8 cellular contexts compared by ENCODE assay signal in genomic region chr14:90409209-90409730, GRCh38. TPM values are rescaled to one million over a fixed set of nuclear protein-coding genes. Genes with fewer than 3 reads are reported as not detected.
DNase-seq lines count a peak whose midpoint lies in the region; ATAC-seq and TF ChIP-seq lines count a peak whose summit lies in the region.

No MANE protein-coding gene starts in this region.

- intact Hi-C loops in activated CD4-positive, alpha-beta memory T cell treated with anti-CD3 and anti-CD28 coated beads for 36 hours (cut with micrococcal nuclease) = no loop called here

- H3K4me3 ChIP-seq in cardiac fibroblast (replicated peaks in 1 of 2; ENCODE audit: low read depth in 2 of 2, low read length in 2 of 2) = no peak overlapping the region
- no peak overlapping the region for H3K4me3 ChIP-seq in liver (ENCODE audit: low read depth in 1 of 3, low read length in 3 of 3)

- H3K36me3 ChIP-seq in liver (ENCODE audit: control insufficient read depth in 4 of 4, insufficient read depth in 3 of 4, low read depth in 1 of 4, low read length in 3 of 4) = peaks cover 7 to 26% (median 19%) of the 10 kb centered on the region in 4 donors

- peaks cover 29% of the 10 kb centered on the region for H3K4me1 Mint-ChIP-seq in activated CD4-positive, alpha-beta memory T cell treated with anti-CD3 and anti-CD28 coated beads for 36 hours (ENCODE audit: low read depth)
- peaks cover 13% of the 10 kb centered on the region for H3K4me1 Mint-ChIP-seq in activated CD4-positive, alpha-beta memory T cell treated with anti-CD3 and anti-CD28 coated beads, Interleukin-2, amount 10 ng/mL, durations not matched to agents 7 days and 5 days
- peaks cover 10% of the 10 kb centered on the region for H3K4me1 Mint-ChIP-seq in type B pancreatic cell (ENCODE audit: unreplicated experiment)

- no peak for DNase-seq in activated CD4-positive, alpha-beta memory T cell treated with anti-CD3 and anti-CD28 coated beads for 36 hours
- DNase-seq in activated CD4-positive, alpha-beta memory T cell treated with anti-CD3 and anti-CD28 coated beads, Interleukin-2, amount 10 ng/mL, durations not matched to agents 7 days and 5 days = no peak
- peak; percentile 94 to 98 for DNase-seq in cardiac fibroblast (ENCODE audit: low read depth in 2 of 2)
- DNase-seq in type B pancreatic cell (ENCODE audit: extremely low spot score, unreplicated experiment) = no peak
- DNase-seq in COR-L47 (lab: John Stamatoyannopoulos, UW) = no peak

- no peak for TF ChIP-seq CTCF in cardiac fibroblast (IDR thresholded peaks at IDR 0.05; ENCODE audit: low read depth, low read length)
- TF ChIP-seq CTCF in liver (IDR thresholded peaks at IDR 0.05; ENCODE audit: low read depth, low read length, missing input control) = no peak
- no peak for TF ChIP-seq CTCF in type B pancreatic cell (conservative IDR thresholded peaks at IDR 0.05)

- POLR2A ChIA-PET in activated CD4-positive, alpha-beta memory T cell treated with anti-CD3 and anti-CD28 coated beads for 36 hours (lab: Charles Lee) = interaction anchor here (1.2 to 1.5 kb wide), 3 partner anchors 10 to 27 kb away, joined by 3 to 7 read pairs (median 4); partner anchors contain the start of gene CALM1
- POLR2A ChIA-PET in activated CD4-positive, alpha-beta memory T cell treated with anti-CD3 and anti-CD28 coated beads, Interleukin-2, amount 10 ng/mL, durations not matched to agents 7 days and 5 days (lab: Charles Lee) = interaction anchor here (0.6 to 18.9 kb wide), 5 partner anchors 10 to 47 kb away, joined by 3 to 733 read pairs (median 6); no protein-coding TSS in a partner anchor

- TF ChIP-seq RAD21 in liver (IDR thresholded peaks at IDR 0.05) = peak in 1 of 2 donors; percentile 11

- no peaks in the 10 kb centered on the region for H3K27me3 ChIP-seq in liver (ENCODE audit: control insufficient read depth in 4 of 4, insufficient read depth in 4 of 4, low read length in 3 of 4)

- no peaks in the 10 kb centered on the region for H3K9me3 ChIP-seq in liver (ENCODE audit: control insufficient read depth in 4 of 4, low read length in 3 of 4)

- H3K4me3 Mint-ChIP-seq in activated CD4-positive, alpha-beta memory T cell treated with anti-CD3 and anti-CD28 coated beads for 36 hours = no peak overlapping the region
- H3K4me3 Mint-ChIP-seq in activated CD4-positive, alpha-beta memory T cell treated with anti-CD3 and anti-CD28 coated beads, Interleukin-2, amount 10 ng/mL, durations not matched to agents 7 days and 5 days = no peak overlapping the region
- H3K4me3 Mint-ChIP-seq in type B pancreatic cell = no peak overlapping the region

- H3K27me3 Mint-ChIP-seq in activated CD4-positive, alpha-beta memory T cell treated with anti-CD3 and anti-CD28 coated beads for 36 hours = no peaks in the 10 kb centered on the region
- H3K27me3 Mint-ChIP-seq in activated CD4-positive, alpha-beta memory T cell treated with anti-CD3 and anti-CD28 coated beads, Interleukin-2, amount 10 ng/mL, durations not matched to agents 7 days and 5 days = peaks cover 2% of the 10 kb centered on the region
- H3K27me3 Mint-ChIP-seq in type B pancreatic cell = no peaks in the 10 kb centered on the region

- peak overlapping the region; percentile 66 to 69 for H3K27ac ChIP-seq in liver (ENCODE audit: low read depth in 1 of 2, low read length in 2 of 2)

- H3K9ac ChIP-seq in liver (ENCODE audit: low read depth in 1 of 2, low read length in 2 of 2) = no peak overlapping the region

- peaks cover 14% of the 10 kb centered on the region for H3K36me3 Mint-ChIP-seq in activated CD4-positive, alpha-beta memory T cell treated with anti-CD3 and anti-CD28 coated beads for 36 hours
- peaks cover 45% of the 10 kb centered on the region for H3K36me3 Mint-ChIP-seq in activated CD4-positive, alpha-beta memory T cell treated with anti-CD3 and anti-CD28 coated beads, Interleukin-2, amount 10 ng/mL, durations not matched to agents 7 days and 5 days (ENCODE audit: low read depth)
- peaks cover 21% of the 10 kb centered on the region for H3K36me3 Mint-ChIP-seq in type B pancreatic cell

- H3K9me3 Mint-ChIP-seq in activated CD4-positive, alpha-beta memory T cell treated with anti-CD3 and anti-CD28 coated beads for 36 hours = no peaks in the 10 kb centered on the region
- H3K9me3 Mint-ChIP-seq in activated CD4-positive, alpha-beta memory T cell treated with anti-CD3 and anti-CD28 coated beads, Interleukin-2, amount 10 ng/mL, durations not matched to agents 7 days and 5 days = no peaks in the 10 kb centered on the region
- no peaks in the 10 kb centered on the region for H3K9me3 Mint-ChIP-seq in type B pancreatic cell

- CTCF ChIA-PET in activated CD4-positive, alpha-beta memory T cell treated with anti-CD3 and anti-CD28 coated beads for 36 hours (lab: Charles Lee) = interaction anchor here (0.8 to 1.9 kb wide), 3 partner anchors 10 to 289 kb away, joined by 3 to 11 read pairs (median 3); no protein-coding TSS in a partner anchor
- CTCF ChIA-PET in activated CD4-positive, alpha-beta memory T cell treated with anti-CD3 and anti-CD28 coated beads, Interleukin-2, amount 10 ng/mL, durations not matched to agents 7 days and 5 days (lab: Charles Lee) = interaction anchor here (1.0 to 3.0 kb wide), 3 partner anchors 9 to 350 kb away, joined by 3 to 20 read pairs (median 3); no protein-coding TSS in a partner anchor

- no peaks in the 10 kb centered on the region for H3K4me1 ChIP-seq in liver (ENCODE audit: control insufficient read depth in 4 of 4, insufficient read depth in 4 of 4, low read length in 3 of 4)

- WGBS in liver = 41% methylated on average over 5 of the region's 5 CpGs

- H3K27ac Mint-ChIP-seq in activated CD4-positive, alpha-beta memory T cell treated with anti-CD3 and anti-CD28 coated beads for 36 hours = peak overlapping the region; percentile 15
- H3K27ac Mint-ChIP-seq in activated CD4-positive, alpha-beta memory T cell treated with anti-CD3 and anti-CD28 coated beads, Interleukin-2, amount 10 ng/mL, durations not matched to agents 7 days and 5 days = no peak overlapping the region
- peak overlapping the region; percentile 17 for H3K27ac Mint-ChIP-seq in type B pancreatic cell

- ATAC-seq in GM18873 (IDR thresholded peaks at IDR 0.05; ENCODE audit: low FRiP score, unreplicated experiment) (no peak), GM18520 (IDR thresholded peaks at IDR 0.05; ENCODE audit: unreplicated experiment) (no peak)

TF ChIP-seq in liver, 16 proteins besides CTCF, POLR2A, EP300 and RAD21:
- no peak for TF ChIP-seq HNF4G (IDR thresholded peaks at IDR 0.05)
- TF ChIP-seq JUND (IDR thresholded peaks at IDR 0.05) = peak; percentile 35 to 56
- peak; percentile 82 for TF ChIP-seq NR2F2 (IDR thresholded peaks at IDR 0.05)
- TF ChIP-seq SP1 (IDR thresholded peaks at IDR 0.05) = peak; percentile 29

RNA-seq across cellular contexts. Expression of gene CALM1, which starts 12.4 kb away (rescaled TPM):
- total RNA-seq in activated CD4-positive, alpha-beta memory T cell treated with anti-CD3 and anti-CD28 coated beads for 36 hours = 100 to 1,000 TPM; 725 to 733 TPM
- 100 to 1,000 TPM; 901 TPM for total RNA-seq in activated CD4-positive, alpha-beta memory T cell treated with anti-CD3 and anti-CD28 coated beads, Interleukin-2, amount 10 ng/mL, durations not matched to agents 7 days and 5 days
- total RNA-seq in liver (100 to 1,000 TPM; 146 to 156 TPM), type B pancreatic cell (ENCODE audit: low replicate concordance) (347 and 430 TPM in 2 replicates)
- 100 to 1,000 TPM; 176 to 517 TPM for polyA plus RNA-seq in liver

Comparison
In these comparisons a context has a peak if more than half of its experiments do, and no peak if none do; other contexts are left out.
1. DNase-seq: peak in cardiac fibroblast (2 of 2); none in activated CD4-positive, alpha-beta memory T cell treated with anti-CD3 and anti-CD28 coated beads for 36 hours (single experiment), activated CD4-positive, alpha-beta memory T cell treated with anti-CD3 and anti-CD28 coated beads, Interleukin-2, amount 10 ng/mL, durations not matched to agents 7 days and 5 days (single experiment), type B pancreatic cell (single experiment) and COR-L47 (single experiment).